ENCODE assay signal across 8 cellular contexts in the genomic region with DNA sequence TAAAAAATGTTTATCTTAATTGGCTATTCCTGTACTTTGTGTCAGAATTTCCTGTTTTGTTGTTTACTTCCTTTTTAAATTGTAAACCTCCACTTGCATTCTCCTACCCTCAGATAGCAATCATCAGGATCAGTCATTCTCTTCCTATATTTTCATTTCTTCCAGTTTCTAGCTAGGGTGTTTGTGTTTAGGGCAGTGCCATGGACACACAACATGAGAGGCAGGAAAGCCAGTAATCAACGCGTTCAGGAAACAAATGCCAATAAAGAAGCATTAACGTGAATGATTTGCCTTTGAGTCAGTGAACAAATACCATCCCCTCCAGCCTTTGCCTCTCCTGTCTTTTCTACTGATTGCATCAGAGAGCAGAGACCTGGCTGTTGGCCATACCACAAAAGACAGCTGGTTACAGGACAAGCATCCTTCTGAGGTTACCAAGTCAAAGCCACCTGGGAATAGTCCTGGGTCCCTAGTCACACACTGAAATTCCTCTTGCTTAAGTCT. TPM values are rescaled to one million over a fixed set of nuclear protein-coding genes. Genes with fewer than 3 reads are reported as not detected.
A peak's percentile ranks its signal among the peaks of the same experiment; 100 is the strongest.
DNase-seq lines count a peak whose midpoint lies in the region; ATAC-seq, FAIRE-seq and TF ChIP-seq lines count a peak whose summit lies in the region.

No MANE protein-coding gene starts in this region.

- H2BK5ac ChIP-seq in H1 (ENCODE audit: low read depth, low read length) (no peak overlapping the region), neuronal stem cell (ENCODE audit: low read length) (no peak overlapping the region)

- no peak overlapping the region for H4K91ac ChIP-seq in H1 (replicated peaks; ENCODE audit: insufficient read length, low read length)
- H4K91ac ChIP-seq in neuronal stem cell (ENCODE audit: low read depth, low read length, poor library complexity), result no peak overlapping the region

- H2AFZ ChIP-seq in H1 (ENCODE audit: low read length) (peak overlapping the region; percentile 87; the same call in 1 of the 2 replicates), neuronal stem cell (ENCODE audit: low read length) (no peak overlapping the region)

- no peak overlapping the region for H3K14ac ChIP-seq in H1 (ENCODE audit: insufficient read length)
- no peak overlapping the region for H3K14ac ChIP-seq in neuronal stem cell (ENCODE audit: low read length)

- H3K18ac ChIP-seq in H1 (ENCODE audit: extremely low read depth, low read length) (no peak overlapping the region), neuronal stem cell (ENCODE audit: low read length) (no peak overlapping the region)

- no peak for ATAC-seq in GM19463 (IDR thresholded peaks at IDR 0.05; ENCODE audit: unreplicated experiment)

- no peak overlapping the region for H3K27ac ChIP-seq in H1 (ENCODE audit: low read depth, low read length)
- H3K27ac ChIP-seq in neuronal stem cell (replicated peaks; ENCODE audit: low read length), result no peak overlapping the region

- TF ChIP-seq CTCF in H1 (IDR thresholded peaks at IDR 0.05; ENCODE audit: control extremely low read depth in 1 of 3, insufficient read depth in 1 of 3, low read depth in 1 of 3, low read length in 3 of 3) (no peak), progenitor cell of endocrine pancreas (IDR thresholded peaks at IDR 0.05; ENCODE audit: unreplicated experiment) (no peak)

- H2AK5ac ChIP-seq in H1 (ENCODE audit: low read depth, low read length) (no peak overlapping the region), neuronal stem cell (ENCODE audit: low read depth, low read length) (no peak overlapping the region)

- H3K4me1 ChIP-seq in H1 (replicated peaks in 1 of 4; ENCODE audit: control insufficient read depth in 3 of 4, insufficient read depth in 4 of 4, low read length in 3 of 4) (no peaks in the 10 kb centered on the region; a peak in 1 of 7 replicates), neuronal stem cell (ENCODE audit: control insufficient read depth in 2 of 2, insufficient read depth in 1 of 2, low read depth in 1 of 2, low read length in 2 of 2) (no peaks in the 10 kb centered on the region)

- POLR2A ChIA-PET in H1 (lab: Charles Lee; ENCODE audit: partially characterized antibody), result interaction anchor here (1.9 kb wide), 1 partner anchor 57 kb away, joined by 6 read pairs; the partner anchor contains the start of gene FHL2

- no peak overlapping the region for H2BK15ac ChIP-seq in H1 (ENCODE audit: low read length)
- H2BK15ac ChIP-seq in neuronal stem cell (ENCODE audit: low read length), result no peak overlapping the region

- no peaks in the 10 kb centered on the region for H3K36me3 Mint-ChIP-seq in progenitor cell of endocrine pancreas (ENCODE audit: insufficient read depth)

- H3K56ac ChIP-seq in H1 (replicated peaks; ENCODE audit: insufficient read length, low read depth, low read length), result no peak overlapping the region

- no peak for TF ChIP-seq POLR2A in H1 (IDR thresholded peaks at IDR 0.05; ENCODE audit: control extremely low read depth in 1 of 2, low read depth in 2 of 2, low read length in 2 of 2)

- H3K23ac ChIP-seq in H1 (ENCODE audit: insufficient read length) (no peak overlapping the region), neuronal stem cell (ENCODE audit: low read depth, low read length, poor library complexity) (no peak overlapping the region)

- H2BK120ac ChIP-seq in H1 (replicated peaks; ENCODE audit: low read depth, low read length) (no peak overlapping the region), neuronal stem cell (ENCODE audit: low read depth, low read length) (no peak overlapping the region)

- no peaks in the 10 kb centered on the region for H3K9me3 ChIP-seq in H1 (ENCODE audit: insufficient read depth in 2 of 2, low read depth in 1 of 2, low read length in 1 of 2)
- H3K9me3 ChIP-seq in neuronal stem cell (replicated peaks in 1 of 2; ENCODE audit: control insufficient read depth in 2 of 2, insufficient read depth in 1 of 2, low read depth in 1 of 2, low read length in 2 of 2), result no peaks in the 10 kb centered on the region

- no peak overlapping the region for H3K4me3 ChIP-seq in H1 (ENCODE audit: extremely low read depth in 1 of 4, insufficient read depth in 2 of 4, low read depth in 3 of 4, low read length in 4 of 4)
- no peak overlapping the region for H3K4me3 ChIP-seq in neuronal stem cell (ENCODE audit: low read length in 2 of 2)

- peaks cover 16% of the 10 kb centered on the region for H3K4me1 Mint-ChIP-seq in progenitor cell of endocrine pancreas (ENCODE audit: low read depth)

- CTCF ChIA-PET in H1 (lab: Charles Lee; ENCODE audit: partially characterized antibody), result interaction anchor here (0.9 to 2.1 kb wide), 8 partner anchors 11 to 92 kb away, joined by 3 to 7 read pairs (median 4); no protein-coding TSS in a partner anchor

- DNase-seq in EL, result peak; percentile 97
- DNase-seq in NCI-H460 (ENCODE audit: extremely low read depth, low read depth), result peak; percentile 90
- DNase-seq in H1 (ENCODE audit: low read depth in 1 of 2, low spot score in 2 of 2), result no peak
- peak; percentile 100 for DNase-seq in renal cortical epithelial cell (ENCODE audit: low read depth)
- no peak for DNase-seq in neuronal stem cell (ENCODE audit: low spot score)
- DNase-seq in pons (ENCODE audit: low spot score), result no peak
- DNase-seq in progenitor cell of endocrine pancreas (ENCODE audit: low spot score, unreplicated experiment), result no peak

- no peaks in the 10 kb centered on the region for H3K79me1 ChIP-seq in H1 (ENCODE audit: low read depth, low read length)
- H3K79me1 ChIP-seq in neuronal stem cell (ENCODE audit: low read depth, low read length), result no peaks in the 10 kb centered on the region

- H3K27me3 ChIP-seq in H1 (replicated peaks in 1 of 4; ENCODE audit: control insufficient read depth in 3 of 4, extremely low read depth in 1 of 4, insufficient read depth in 3 of 4, low read length in 3 of 4) (no peaks in the 10 kb centered on the region), neuronal stem cell (ENCODE audit: control insufficient read depth in 3 of 3, insufficient read depth in 3 of 3, low read depth in 1 of 3, low read length in 3 of 3) (no peaks in the 10 kb centered on the region)

- H4K8ac ChIP-seq in H1 (ENCODE audit: extremely low read depth, insufficient read depth, low read length), result no peak overlapping the region
- no peak overlapping the region for H4K8ac ChIP-seq in neuronal stem cell (ENCODE audit: low read depth, low read length)

- H3K4me2 ChIP-seq in H1 (ENCODE audit: insufficient read depth in 1 of 2, low read depth in 2 of 2, low read length in 2 of 2) (no peak overlapping the region), neuronal stem cell (ENCODE audit: insufficient read depth, low read length, poor library complexity, severe bottlenecking) (no peak overlapping the region)

- H3K23me2 ChIP-seq in H1 (ENCODE audit: low read depth, low read length), result no peaks in the 10 kb centered on the region

- no peaks in the 10 kb centered on the region for H4K20me1 ChIP-seq in H1 (replicated peaks in 1 of 2; ENCODE audit: control insufficient read depth in 1 of 2, insufficient read depth in 2 of 2, low read length in 2 of 2)

- H2BK20ac ChIP-seq in H1 (ENCODE audit: low read length), result no peak overlapping the region

- no peak for TF ChIP-seq RAD21 in H1 (IDR thresholded peaks at IDR 0.05 in 1 of 2, conservative IDR thresholded peaks at IDR 0.05 in 1 of 2; ENCODE audit: low read depth in 2 of 2, low read length in 2 of 2)

- WGBS in H1 (ENCODE audit: extremely low coverage in 1 of 2, insufficient coverage in 1 of 2, insufficient read length in 1 of 2, insufficient replicate concordance in 2 of 2, low coverage in 1 of 2, low lambda C conversion rate in 2 of 2, missing lambda C conversion rate in 1 of 2), 2 experiments, result 94% methylated on average over 3 of the region's 3 CpGs; no CpG with 5 or more reads in 1 of the 2 experiments
- no CpG with 5 or more reads among the region's 3 CpGs for whole genome bisulfite sequencing in neuronal stem cell (ENCODE audit: extremely low coverage in 2 of 2, insufficient read length in 2 of 2, insufficient replicate concordance in 1 of 2), 2 donors

- no peak for TF ChIP-seq EP300 in H1 (IDR thresholded peaks at IDR 0.05; ENCODE audit: borderline replicate concordance in 1 of 2, low read depth in 2 of 2, low read length in 2 of 2)

- no peak overlapping the region for H3K9ac ChIP-seq in H1 (replicated peaks in 1 of 4; ENCODE audit: extremely low read depth in 1 of 4, low read depth in 3 of 4, low read length in 3 of 4)
- H3K9ac ChIP-seq in neuronal stem cell (ENCODE audit: low read depth, low read length, poor library complexity), result no peak overlapping the region

- H3K79me2 ChIP-seq in H1 (ENCODE audit: control insufficient read depth in 1 of 2, insufficient read depth in 2 of 2, low read length in 2 of 2), result no peaks in the 10 kb centered on the region

- no peak overlapping the region for H3K27ac Mint-ChIP-seq in progenitor cell of endocrine pancreas

- no peak overlapping the region for H3K4me3 Mint-ChIP-seq in progenitor cell of endocrine pancreas (ENCODE audit: low read depth)

- H3K36me3 ChIP-seq in H1 (ENCODE audit: control insufficient read depth in 2 of 4, insufficient read depth in 4 of 4, low read length in 3 of 4) (no peaks in the 10 kb centered on the region), neuronal stem cell (replicated peaks in 1 of 2; ENCODE audit: control insufficient read depth in 2 of 2, insufficient read depth in 2 of 2, low read length in 2 of 2) (no peaks in the 10 kb centered on the region)

- no peak overlapping the region for H3K4ac ChIP-seq in H1 (replicated peaks; ENCODE audit: insufficient read length, low read depth, low read length)
- H3K4ac ChIP-seq in neuronal stem cell (ENCODE audit: low read length), result no peak overlapping the region

- no peak overlapping the region for H4K5ac ChIP-seq in H1 (ENCODE audit: insufficient read length, low read depth, low read length)

- FAIRE-seq in H1 (lab: Jason Lieb, UNC), result no peak

- no peaks in the 10 kb centered on the region for H3K9me3 Mint-ChIP-seq in progenitor cell of endocrine pancreas (ENCODE audit: low read depth)

- H2BK12ac ChIP-seq in H1 (ENCODE audit: low read depth, low read length), result no peak overlapping the region
- no peak overlapping the region for H2BK12ac ChIP-seq in neuronal stem cell (ENCODE audit: low read length)

- H3K27me3 Mint-ChIP-seq in progenitor cell of endocrine pancreas, result no peaks in the 10 kb centered on the region

RNA-seq across cellular contexts. Expression of gene FHL2, which starts 56.7 kb away (rescaled TPM):
- total RNA-seq in NCI-H460 (2014; rRNA removed; shearing (Covaris generic)), result 11.6 and 13.9 TPM in 2 replicates
- 1.6 and 6.5 TPM in 2 replicates for polyA plus RNA-seq in NCI-H460 (2014; cell fraction: nucleus; rRNA removed)
- 33.2 and 33.4 TPM in 2 replicates for total RNA-seq in H1 (2021; fragmentation: NEBNext Ultra II Directional; extraction: Animal tissue kit (Norgen Biotek cat#: 25700))
- 51.0 and 64.3 TPM in 2 replicates for polyA plus RNA-seq in H1 (2011; rRNA removed)
- polyA plus RNA-seq in H1 (2011; cell fraction: cytosol; rRNA removed), result 60.7 TPM
- 36.4 TPM for polyA plus RNA-seq in H1 (2011; cell fraction: nucleus; rRNA removed)
- 32.7 to 47.1 TPM (median 40.2 TPM) in 4 replicates for polyA plus RNA-seq in H1 (2012, experiment 1 of 2)
- polyA plus RNA-seq in H1 (2012, experiment 2 of 2), result 29.1 TPM
- polyA plus RNA-seq in H1 (2013, experiment 1 of 2), result 19.4 TPM
- 20.2 TPM for polyA plus RNA-seq in H1 (2013, experiment 2 of 2)
- 59.2 and 66.1 TPM in 2 replicates for polyA minus RNA-seq in H1 (2011; rRNA and poly(A)+ RNA removed)
- polyA minus RNA-seq in H1 (2011; cell fraction: cytosol; rRNA and poly(A)+ RNA removed), result 19.0 TPM
- polyA minus RNA-seq in H1 (2011; cell fraction: nucleus; rRNA and poly(A)+ RNA removed), result 33.3 TPM
- total RNA-seq in renal cortical epithelial cell, result 143 and 751 TPM in 2 replicates
- 10.6 TPM for polyA plus RNA-seq in neuronal stem cell (2013, experiment 1 of 2)
- polyA plus RNA-seq in neuronal stem cell (2013, experiment 2 of 2), result 10.4 TPM
- 2.2 and 3.0 TPM in 2 replicates for total RNA-seq in progenitor cell of endocrine pancreas

Comparison
In these comparisons a context has a peak if more than half of its experiments do, and no peak if none do; other contexts are left out.
1. DNase-seq: peak in EL (single experiment), NCI-H460 (single experiment) and renal cortical epithelial cell (single experiment); none in H1 (0 of 2), neuronal stem cell (single experiment), pons (single experiment) and progenitor cell of endocrine pancreas (single experiment).